ENCODE assay signal across 8 cellular contexts in the genomic region with DNA sequence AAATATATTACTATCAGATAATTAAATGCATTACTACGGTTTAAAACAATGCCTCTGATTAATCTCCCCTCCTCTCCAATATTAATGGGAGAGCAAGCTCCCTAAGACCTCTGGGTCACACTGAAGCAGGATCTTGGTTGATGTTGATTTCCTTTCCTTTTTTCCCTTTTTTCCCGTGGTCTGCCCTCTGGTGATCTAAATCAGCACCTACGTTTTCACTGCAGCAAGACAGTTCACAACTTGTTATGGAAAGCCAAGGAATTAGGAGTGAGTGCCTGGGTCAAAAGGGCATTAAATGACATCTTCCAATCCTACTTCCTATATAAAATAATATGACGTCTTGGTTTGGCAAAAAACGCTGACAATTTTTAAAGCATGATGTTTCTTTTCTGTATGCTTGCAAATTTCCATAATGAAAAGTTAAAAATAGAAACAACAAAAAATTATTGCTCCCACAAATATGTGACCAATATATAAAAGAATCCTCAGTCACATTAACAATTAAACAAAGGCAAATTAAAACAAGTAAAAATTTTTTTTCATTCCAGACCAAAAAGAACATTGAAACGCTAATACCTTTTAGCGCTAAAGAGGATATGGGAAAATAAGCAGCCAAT. TPM values are rescaled to one million over a fixed set of nuclear protein-coding genes. Genes with fewer than 3 reads are reported as not detected.
DNase-seq lines count a peak whose midpoint lies in the region; ATAC-seq and TF ChIP-seq lines count a peak whose summit lies in the region.

No MANE protein-coding gene starts in this region.

- H3K27ac ChIP-seq in DND-41 (ENCODE audit: low read length) (no peak overlapping the region), mesendoderm (ENCODE audit: low read depth, low read length) (no peak overlapping the region)

- H3K4me3 ChIP-seq in DND-41 (ENCODE audit: low read depth in 1 of 2, low read length in 2 of 2) (no peak overlapping the region), astrocyte of the cerebellum (ENCODE audit: low read depth, low read length) (no peak overlapping the region), mesendoderm (ENCODE audit: low read length) (no peak overlapping the region)

- H3K4me2 ChIP-seq in DND-41 (ENCODE audit: insufficient read depth, low read length): no peak overlapping the region
- no peak overlapping the region for H3K4me2 ChIP-seq in mesendoderm (ENCODE audit: low read length)

- ATAC-seq in DND-41 (ENCODE audit: insufficient read depth, low read depth) (no peak), GM18868 (IDR thresholded peaks at IDR 0.05; ENCODE audit: unreplicated experiment) (no peak), GM21529 (IDR thresholded peaks at IDR 0.05; ENCODE audit: unreplicated experiment) (no peak)

- no peak overlapping the region for H2BK5ac ChIP-seq in mesendoderm (ENCODE audit: low read length)

- H3K9me3 ChIP-seq in DND-41 (ENCODE audit: insufficient read depth, low read length, severe bottlenecking): no peaks in the 10 kb centered on the region

- no peaks in the 10 kb centered on the region for H3K4me1 ChIP-seq in DND-41 (ENCODE audit: insufficient read depth, low read length)
- no peaks in the 10 kb centered on the region for H3K4me1 ChIP-seq in mesendoderm (ENCODE audit: control insufficient read depth, low read depth, low read length)

- in situ Hi-C loops in astrocyte of the cerebellum (cut with HindIII; ENCODE audit: low sequenced_read_pairs): no loop called here

- H2BK15ac ChIP-seq in mesendoderm (replicated peaks; ENCODE audit: low read depth): no peak overlapping the region

- H3K56ac ChIP-seq in mesendoderm (ENCODE audit: low read length): no peak overlapping the region

- TF ChIP-seq CTCF in DND-41 (IDR thresholded peaks at IDR 0.05; ENCODE audit: borderline replicate concordance, extremely low read depth, low read length, poor library complexity, severe bottlenecking): peak; percentile 52
- TF ChIP-seq CTCF in astrocyte of the cerebellum (IDR thresholded peaks at IDR 0.05; ENCODE audit: low read depth, low read length, missing control alignments): peak; percentile 73

- DNase-seq in DND-41 (no peak), NCI-H1092 treated with DMSO at 0.1 percent for 48 hours (lab: John Stamatoyannopoulos, UW) (peak; percentile 27), astrocyte of the cerebellum (ENCODE audit: low read depth) (peak; percentile 16), mesendoderm (peak; percentile 86), NOMO-1 treated with dmso at 0.1 percent for 144 hours (lab: John Stamatoyannopoulos, UW; ENCODE audit: unreplicated experiment) (no peak), activated gamma-delta T cell treated with Interleukin-2 at 50 U/mL for 16 hours (no peak)

- no peak overlapping the region for H2AK5ac ChIP-seq in mesendoderm (ENCODE audit: low read length)

- no peaks in the 10 kb centered on the region for H3K36me3 ChIP-seq in DND-41 (ENCODE audit: insufficient read depth, low read length)
- no peaks in the 10 kb centered on the region for H3K36me3 ChIP-seq in mesendoderm (ENCODE audit: control insufficient read depth, insufficient read depth, low read length)

- no peak overlapping the region for H4K5ac ChIP-seq in mesendoderm (ENCODE audit: low read length)

- H3K79me2 ChIP-seq in DND-41 (ENCODE audit: insufficient read depth, low read length) (no peaks in the 10 kb centered on the region), mesendoderm (ENCODE audit: control insufficient read depth, insufficient read depth, low read length) (no peaks in the 10 kb centered on the region)

- H2AFZ ChIP-seq in DND-41 (ENCODE audit: low read depth, low read length): no peak overlapping the region

- H3K18ac ChIP-seq in mesendoderm (ENCODE audit: low read length): no peak overlapping the region

- no peaks in the 10 kb centered on the region for H3K79me1 ChIP-seq in mesendoderm (ENCODE audit: low read length)

- no peak overlapping the region for H2BK120ac ChIP-seq in mesendoderm (ENCODE audit: low read depth, low read length)

- no peak overlapping the region for H3K23ac ChIP-seq in mesendoderm (ENCODE audit: low read length)

- no peak overlapping the region for H3K4ac ChIP-seq in mesendoderm (ENCODE audit: low read depth, low read length)

- H4K8ac ChIP-seq in mesendoderm (ENCODE audit: low read depth, low read length): no peak overlapping the region

- no CpG with 5 or more reads among the region's 7 CpGs for WGBS in mesendoderm (ENCODE audit: extremely low coverage, insufficient coverage, low lambda C conversion rate)

- H4K20me1 ChIP-seq in DND-41 (ENCODE audit: insufficient read depth, low read length): no peaks in the 10 kb centered on the region

- H3K9ac ChIP-seq in DND-41 (ENCODE audit: low read depth, low read length) (no peak overlapping the region), mesendoderm (ENCODE audit: low read length) (no peak overlapping the region)

- H3K27me3 ChIP-seq in DND-41 (ENCODE audit: insufficient read depth, low read length, poor library complexity): no peaks in the 10 kb centered on the region
- H3K27me3 ChIP-seq in mesendoderm (ENCODE audit: insufficient read depth, low read length, poor library complexity): no peaks in the 10 kb centered on the region

RNA-seq across cellular contexts. Expression of a gene that starts 7.9 kb away (rescaled TPM):
- polyA plus RNA-seq in mesendoderm (2013, experiment 1 of 2): 15.9 TPM
- polyA plus RNA-seq in mesendoderm (2013, experiment 2 of 2): 18.0 TPM

Comparison
In these comparisons a context has a peak if more than half of its experiments do, and no peak if none do; other contexts are left out.
1. DNase-seq: peak in NCI-H1092 treated with DMSO at 0.1 percent for 48 hours (single experiment), astrocyte of the cerebellum (single experiment) and mesendoderm (single experiment); none in DND-41 (single experiment), NOMO-1 treated with dmso at 0.1 percent for 144 hours (single experiment) and activated gamma-delta T cell treated with Interleukin-2 at 50 U/mL for 16 hours (single experiment).